In the genomic region with DNA sequence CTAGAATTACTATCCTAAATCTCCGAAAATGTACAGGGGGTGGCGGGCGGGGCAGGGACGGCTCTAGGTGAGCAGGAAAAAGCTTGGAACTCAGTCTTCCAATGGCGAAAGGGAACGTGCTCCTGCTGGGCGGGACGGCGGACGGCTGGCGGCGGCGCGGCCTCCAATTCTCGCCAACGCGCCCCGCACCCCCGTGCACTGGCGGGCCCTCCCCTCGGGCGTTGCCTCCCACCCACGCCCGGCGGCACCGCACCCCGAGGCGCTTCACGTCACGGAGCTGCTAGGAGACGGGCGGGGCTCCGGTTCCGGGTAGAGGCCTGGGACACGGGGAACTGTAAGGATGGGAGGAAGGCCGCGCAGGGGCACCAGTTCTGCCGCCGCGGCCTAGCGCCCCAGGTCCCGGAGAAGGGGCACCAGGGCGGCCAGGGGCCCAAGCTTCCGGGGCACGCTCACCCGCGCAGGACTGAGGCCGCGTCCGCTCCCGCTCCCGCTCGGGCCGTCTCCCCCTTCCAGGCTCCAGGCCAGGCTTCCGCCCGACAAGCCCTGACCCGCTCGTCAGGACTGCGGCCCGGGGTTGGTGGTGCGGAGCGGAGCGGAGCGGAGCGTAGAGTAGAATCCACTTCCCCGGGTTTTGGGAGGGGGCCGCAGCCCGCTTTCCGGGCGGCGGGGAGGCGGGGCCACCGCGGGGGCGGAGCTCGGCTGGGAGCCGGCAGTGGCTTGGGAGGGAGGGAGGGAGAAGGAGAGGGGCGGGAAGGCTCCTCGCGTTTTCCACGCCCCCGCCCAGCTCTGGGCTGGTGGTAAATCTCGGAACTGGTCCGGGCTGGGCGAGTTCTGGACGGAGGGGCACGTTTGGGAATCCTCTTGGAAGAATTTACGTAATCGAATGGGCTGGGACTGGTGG, we compare ENCODE assay signal across 8 cellular contexts. TPM values are rescaled to one million over a fixed set of nuclear protein-coding genes. Genes with fewer than 3 reads are reported as not detected.
DNase-seq lines count a peak whose midpoint lies in the region; ATAC-seq and TF ChIP-seq lines count a peak whose summit lies in the region.

A gene (minus strand): TSS at position 594 of the 901 bp plus-strand sequence. CDS start 3,167 bp downstream, outside the sequence.

- ATAC-seq in GM19351 (IDR thresholded peaks at IDR 0.05; ENCODE audit: unreplicated experiment), result peak; percentile 90
- peak; percentile 86 for ATAC-seq in HG03521 (IDR thresholded peaks at IDR 0.05; ENCODE audit: unreplicated experiment)
- ATAC-seq in left lung, result peak; percentile 95

- peak in 1 of 2 donors; percentile 7 for TF ChIP-seq CTCF in left lung (IDR thresholded peaks at IDR 0.05)

- peak within 1 kb of the TSS; percentile 67 to 94 (median 86) for H3K4me2 ChIP-seq in BLaER1 treated with 17β-estradiol and CSF1 and Interleukin-3, amounts not matched to agents 10 nM and 100 nM

- peak within 1 kb of the TSS; percentile 74 to 88 (median 81) for H3K4me3 ChIP-seq in BLaER1 treated with 17β-estradiol and CSF1 and Interleukin-3, amounts not matched to agents 10 nM and 100 nM
- peak within 1 kb of the TSS; percentile 68 to 83 for H3K4me3 ChIP-seq in left lung

- peak; percentile 86 for DNase-seq in NCI-H748 (lab: John Stamatoyannopoulos, UW; ENCODE audit: unreplicated experiment)
- DNase-seq in activated CD4-positive, alpha-beta T cell treated with anti-CD3 and anti-CD28 coated beads, Interleukin-2, amount 50 U/mL, for 1 hour, result peak; percentile 86
- DNase-seq in dedifferentiated amniotic fluid mesenchymal stem cell (ENCODE audit: extremely low spot score), result peak; percentile 98
- peak; percentile 97 to 99 for DNase-seq in left lung
- DNase-seq in stimulated activated CD4-positive, alpha-beta T cell treated with anti-CD3 and anti-CD28 coated beads, Interleukin-2, amount 100 ng/mL, for 48 hours, result peak; percentile 89 to 90

- H4K20me1 ChIP-seq in BLaER1 treated with 17β-estradiol and CSF1 and Interleukin-3, amounts not matched to agents 10 nM and 100 nM, result no peaks in the 10 kb centered on the region; a peak in 1 of 22 replicates

- H3K4me1 ChIP-seq in BLaER1 treated with 17β-estradiol and CSF1 and Interleukin-3, amounts not matched to agents 10 nM and 100 nM, result peaks cover 25 to 44% (median 31%) of the 10 kb centered on the region in 10 experiments
- peaks cover 0 to 30% of the 10 kb centered on the region in 2 donors for H3K4me1 ChIP-seq in left lung

- peaks cover 8 to 30% (median 23%) of the 10 kb centered on the region in 11 experiments; a peak in 21 of 22 replicates for H3K36me3 ChIP-seq in BLaER1 treated with 17β-estradiol and CSF1 and Interleukin-3, amounts not matched to agents 10 nM and 100 nM
- H3K36me3 ChIP-seq in left lung, result peaks cover 0 to 16% of the 10 kb centered on the region in 2 donors

- H3K27ac ChIP-seq in BLaER1 treated with 17β-estradiol and CSF1 and Interleukin-3, amounts not matched to agents 10 nM and 100 nM, result peak within 1 kb of the TSS; percentile 99 to 100 (median 100)
- peak within 1 kb of the TSS; percentile 100 for H3K27ac ChIP-seq in left lung

- intact Hi-C loops in left lung (cut with DNase I), result no loop called here

- H3K27me3 ChIP-seq in BLaER1 treated with 17β-estradiol and CSF1 and Interleukin-3, amounts not matched to agents 10 nM and 100 nM, result no peaks in the 10 kb centered on the region
- no peaks in the 10 kb centered on the region for H3K27me3 ChIP-seq in left lung

- H3K9ac ChIP-seq in BLaER1 treated with 17β-estradiol and CSF1 and Interleukin-3, amounts not matched to agents 10 nM and 100 nM, result peak within 1 kb of the TSS; percentile 99 to 100 (median 100)

- H3K9me3 ChIP-seq in BLaER1 treated with 17β-estradiol and CSF1 and Interleukin-3, amounts not matched to agents 10 nM and 100 nM (replicated peaks in 1 of 11), result no peaks in the 10 kb centered on the region
- H3K9me3 ChIP-seq in left lung, result no peaks in the 10 kb centered on the region

RNA-seq across cellular contexts. Expression of the gene that starts here (rescaled TPM):
- total RNA-seq in left lung, result 10 to 100 TPM; 15.4 to 24.1 TPM

Comparison
In these comparisons a context has a peak if more than half of its experiments do, and no peak if none do; other contexts are left out.
1. Peak in every context shown above with its lines: DNase-seq, ATAC-seq, H3K4me3 ChIP-seq and H3K27ac ChIP-seq.